28 cellular contexts compared by ENCODE assay signal in genomic region chr1:213767683-213768082, GRCh38.
"Had no signal": no experiment of that assay in that cellular context is flagged by ENCODE, and none has a peak within 500 bp of the region (broad histone marks: within the 10 kb centered on the region; RNA-seq: fewer than 3 reads in every experiment).

No MANE protein-coding gene starts in this region.

- H3K4me1 ChIP-seq: colonic mucosa, esophagus muscularis mucosa, esophagus squamous epithelium, foreskin keratinocyte, gastrocnemius medialis, gastroesophageal sphincter, heart left ventricle, heart right ventricle had no signal

- H3K27ac ChIP-seq: colonic mucosa, coronary artery, dorsolateral prefrontal cortex, epithelial cell of prostate, esophagus muscularis mucosa, esophagus squamous epithelium, foreskin keratinocyte, gastrocnemius medialis, gastroesophageal sphincter, heart left ventricle, heart right ventricle had no signal

- ATAC-seq: effector memory CD8-positive, alpha-beta T cell; esophagus mucosa; foreskin keratinocyte; gastrocnemius medialis; gastroesophageal sphincter; heart left ventricle; heart right ventricle had no signal

- H3K36me3 ChIP-seq: colonic mucosa, esophagus muscularis mucosa, esophagus squamous epithelium, gastrocnemius medialis, gastroesophageal sphincter, heart left ventricle, heart right ventricle had no signal

- H3K9me3 ChIP-seq: colonic mucosa, esophagus muscularis mucosa, esophagus squamous epithelium, gastrocnemius medialis, gastroesophageal sphincter, heart left ventricle, heart right ventricle had no signal

- DNase-seq: colonic mucosa; cortex of kidney; dermis blood vessel endothelial cell; dorsolateral prefrontal cortex; effector CD4-positive, alpha-beta T cell; effector CD8-positive, alpha-beta T cell; effector memory CD4-positive, alpha-beta T cell; effector memory CD8-positive, alpha-beta T cell; endodermal cell; erythroblast; esophagus squamous epithelium; foreskin fibroblast; foreskin keratinocyte; foreskin melanocyte; gastrocnemius medialis; glutamatergic neuron; head of caudate nucleus; heart left ventricle; heart right ventricle had no signal

- FAIRE-seq: colon, endometrium, endothelial cell of umbilical vein, frontal cortex had no signal

- H3K4me3 ChIP-seq: colonic mucosa, coronary artery, dorsolateral prefrontal cortex, esophagus muscularis mucosa, esophagus squamous epithelium, gastrocnemius medialis, gastroesophageal sphincter, heart left ventricle, heart right ventricle had no signal

- H3K27me3 ChIP-seq: esophagus squamous epithelium, foreskin keratinocyte, gastrocnemius medialis, heart left ventricle had no signal
